In the genomic region with DNA sequence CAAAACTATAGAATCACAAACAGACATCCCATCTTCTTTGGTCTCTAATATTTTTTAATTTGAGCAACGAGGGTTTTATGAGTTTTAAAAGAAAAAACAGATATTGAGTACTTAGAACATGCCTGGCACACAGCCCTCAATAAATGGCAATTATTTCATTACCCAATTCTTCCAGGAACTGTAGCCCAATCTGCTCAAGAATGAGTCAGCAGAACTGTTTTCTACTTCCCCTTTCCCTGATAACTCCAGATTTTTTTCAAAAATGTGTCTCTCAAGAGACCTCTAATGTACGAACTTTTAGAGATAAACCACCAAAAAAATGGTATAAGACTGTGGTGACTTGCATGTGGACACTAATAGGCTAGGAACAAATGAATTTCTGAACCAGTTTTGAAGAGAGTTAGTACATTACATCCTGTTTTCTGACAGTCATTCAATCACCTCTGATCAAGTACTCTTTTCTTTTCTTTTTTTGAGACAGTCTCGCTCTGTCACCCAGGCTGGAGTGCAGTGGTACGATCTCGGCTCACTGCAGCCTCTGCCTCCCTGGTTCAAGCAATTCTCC, we compare ENCODE assay signal across 9 cellular contexts. TPM values are rescaled to one million over a fixed set of nuclear protein-coding genes. Genes with fewer than 3 reads are reported as not detected.
A peak's percentile ranks its signal among the peaks of the same experiment; 100 is the strongest.
DNase-seq lines count a peak whose midpoint lies in the region; ATAC-seq and TF ChIP-seq lines count a peak whose summit lies in the region.
"Had no signal": no experiment of that assay in that cellular context is flagged by ENCODE, and none has a peak within 500 bp of the region (broad histone marks: within the 10 kb centered on the region; RNA-seq: fewer than 3 reads in every experiment).

No MANE protein-coding gene starts in this region.

- peaks cover 4% of the 10 kb centered on the region for H3K4me1 Mint-ChIP-seq in T-helper 2 cell treated with Interferon-gamma antibody and Interleukin-4, amounts not matched to agents 5 μg/mL and 100 μg/mL, for 36 hours (ENCODE audit: low read depth)
- peaks cover 17% of the 10 kb centered on the region for H3K4me1 Mint-ChIP-seq in CD8-positive, alpha-beta T cell (ENCODE audit: low read depth)

- peaks cover 10% of the 10 kb centered on the region for H3K4me1 ChIP-seq in suprapubic skin
- H3K4me1 ChIP-seq in CD8-positive, alpha-beta T cell (ENCODE audit: insufficient read depth, low read length), result no peaks in the 10 kb centered on the region

- TF ChIP-seq POLR2A in suprapubic skin (IDR thresholded peaks at IDR 0.05), result no peak

- POLR2A ChIA-PET in CD8-positive, alpha-beta T cell (lab: Charles Lee), result no interaction called here

- no peaks in the 10 kb centered on the region for H3K9me3 ChIP-seq in suprapubic skin
- H3K9me3 ChIP-seq in CD8-positive, alpha-beta T cell (ENCODE audit: low read length), result no peaks in the 10 kb centered on the region

- no peaks in the 10 kb centered on the region for H3K27me3 ChIP-seq in suprapubic skin
- H3K27me3 ChIP-seq in CD8-positive, alpha-beta T cell (ENCODE audit: insufficient read depth, low read length), result no peaks in the 10 kb centered on the region

- no peak for TF ChIP-seq CTCF in suprapubic skin (IDR thresholded peaks at IDR 0.05)
- TF ChIP-seq CTCF in CD8-positive, alpha-beta T cell (IDR thresholded peaks at IDR 0.05), result no peak

- H3K27me3 Mint-ChIP-seq in T-helper 2 cell treated with Interferon-gamma antibody and Interleukin-4, amounts not matched to agents 5 μg/mL and 100 μg/mL, for 36 hours (ENCODE audit: low read depth), result no peaks in the 10 kb centered on the region
- no peaks in the 10 kb centered on the region for H3K27me3 Mint-ChIP-seq in CD8-positive, alpha-beta T cell (ENCODE audit: low read depth)

- H3K27ac Mint-ChIP-seq in T-helper 2 cell treated with Interferon-gamma antibody and Interleukin-4, amounts not matched to agents 5 μg/mL and 100 μg/mL, for 36 hours, result peak overlapping the region; percentile 20
- H3K27ac Mint-ChIP-seq in CD8-positive, alpha-beta T cell, result no peak overlapping the region

- CTCF ChIA-PET in CD8-positive, alpha-beta T cell (lab: Charles Lee), result no interaction called here

- H3K4me3 Mint-ChIP-seq in T-helper 2 cell treated with Interferon-gamma antibody and Interleukin-4, amounts not matched to agents 5 μg/mL and 100 μg/mL, for 36 hours, result no peak overlapping the region
- H3K4me3 Mint-ChIP-seq in CD8-positive, alpha-beta T cell, result no peak overlapping the region

- WGBS in suprapubic skin, result 57% methylated on average over 5 of the region's 5 CpGs

- ATAC-seq in SK-N-SH treated with all-trans-retinoic acid at 6 μM for 48 hours (peak; percentile 79), HG02588 (IDR thresholded peaks at IDR 0.05; ENCODE audit: unreplicated experiment) (no peak)
- ATAC-seq in CD8-positive, alpha-beta T cell, result no peak

- intact Hi-C loops in CD8-positive, alpha-beta T cell (cut with DNase I, micrococcal nuclease), result no loop called here

- no peak overlapping the region for H3K4me3 ChIP-seq in suprapubic skin
- no peak overlapping the region for H3K4me3 ChIP-seq in CD8-positive, alpha-beta T cell (ENCODE audit: low read depth, low read length)

- no peaks in the 10 kb centered on the region for H3K36me3 Mint-ChIP-seq in T-helper 2 cell treated with Interferon-gamma antibody and Interleukin-4, amounts not matched to agents 5 μg/mL and 100 μg/mL, for 36 hours (ENCODE audit: low read depth)
- peaks cover 42% of the 10 kb centered on the region for H3K36me3 Mint-ChIP-seq in CD8-positive, alpha-beta T cell

- TF ChIP-seq EP300 in suprapubic skin (IDR thresholded peaks at IDR 0.05), result no peak

- DNase-seq in T-helper 2 cell treated with Interferon-gamma antibody and Interleukin-4, amounts not matched to agents 5 μg/mL and 100 μg/mL, for 36 hours (ENCODE audit: low spot score), result no peak
- DNase-seq in T-helper 2 cell (no peak), globus pallidus (ENCODE audit: low spot score) (peak; percentile 12), suprapubic skin (ENCODE audit: low spot score in 2 of 2) (no peak), epidermal melanocyte (ENCODE audit: insufficient read length, low spot score) (no peak)
- no peak for DNase-seq in CD8-positive, alpha-beta T cell

- H3K27ac ChIP-seq in suprapubic skin, result peak overlapping the region; percentile 24
- no peak overlapping the region for H3K27ac ChIP-seq in CD8-positive, alpha-beta T cell (ENCODE audit: low read depth, low read length)
- H3K27ac ChIP-seq: VCaP had no signal

- peaks cover 3% of the 10 kb centered on the region for H3K36me3 ChIP-seq in suprapubic skin
- no peaks in the 10 kb centered on the region for H3K36me3 ChIP-seq in CD8-positive, alpha-beta T cell (ENCODE audit: insufficient read depth, low read length)

- no peaks in the 10 kb centered on the region for H3K9me3 Mint-ChIP-seq in T-helper 2 cell treated with Interferon-gamma antibody and Interleukin-4, amounts not matched to agents 5 μg/mL and 100 μg/mL, for 36 hours
- no peaks in the 10 kb centered on the region for H3K9me3 Mint-ChIP-seq in CD8-positive, alpha-beta T cell

TF ChIP-seq in SK-N-SH treated with all-trans-retinoic acid at 6 μM for 48 hours, 23 proteins besides CTCF, POLR2A, EP300 and RAD21:
- TF ChIP-seq ZC3H10 (CRISPR knock-in tag; IDR thresholded peaks at IDR 0.05) (0 out of 2 replicates have a peak, but pooled peaks have one; percentile 9), ZFP30 (CRISPR knock-in tag; IDR thresholded peaks at IDR 0.05) (peak; percentile 83), TCF4 (CRISPR knock-in tag; IDR thresholded peaks at IDR 0.05; ENCODE audit: borderline replicate concordance) (no peak), ISL1 (CRISPR knock-in tag; IDR thresholded peaks at IDR 0.05) (peak; percentile 84), SNAI2 (CRISPR knock-in tag; IDR thresholded peaks at IDR 0.05) (no peak), TOX (CRISPR knock-in tag; IDR thresholded peaks at IDR 0.05; ENCODE audit: borderline replicate concordance) (peak; percentile 5; the same call in 1 of the 2 replicates)

RNA-seq across cellular contexts. Expression of gene ABL2, which starts 11.5 kb away (rescaled TPM):
- total RNA-seq in suprapubic skin, result 10 to 100 TPM in 3 of 4 donors, 1 to 10 TPM in 1; 6.8 to 22.2 (median 12.2) TPM
- total RNA-seq in CD8-positive, alpha-beta T cell, result 10 to 100 TPM; 12.4 to 14.6 TPM
